In genomic region chr14:32933623-32933942, GRCh38 we compare ENCODE assay signal across 9 cellular contexts. TPM values are rescaled to one million over a fixed set of nuclear protein-coding genes. Genes with fewer than 3 reads are reported as not detected.
A peak's percentile ranks its signal among the peaks of the same experiment; 100 is the strongest.
DNase-seq lines count a peak whose midpoint lies in the region; ATAC-seq and TF ChIP-seq lines count a peak whose summit lies in the region.
"Had no signal": no experiment of that assay in that cellular context is flagged by ENCODE, and none has a peak within 500 bp of the region (broad histone marks: within the 10 kb centered on the region; RNA-seq: fewer than 3 reads in every experiment).

No MANE protein-coding gene starts in this region.

- peaks cover 4% of the 10 kb centered on the region for H3K36me3 Mint-ChIP-seq in T-helper 17 cell (ENCODE audit: low read depth)

- no peaks in the 10 kb centered on the region for H3K9me2 ChIP-seq in hepatocyte (replicated peaks; ENCODE audit: insufficient read depth)

- TF ChIP-seq POLR2A in gastrocnemius medialis (IDR thresholded peaks at IDR 0.05), result no peak

- H3K4me1 Mint-ChIP-seq in T-helper 17 cell, result peaks cover 15% of the 10 kb centered on the region

- H3K4me1 ChIP-seq in ES-I3 (ENCODE audit: insufficient read depth, low read length) (peaks cover 21% of the 10 kb centered on the region), hepatocyte (ENCODE audit: insufficient read depth) (peaks cover 26% of the 10 kb centered on the region), gastrocnemius medialis (peaks cover 14 to 18% of the 10 kb centered on the region in 2 donors)

- H3K9me3 ChIP-seq in ES-I3 (ENCODE audit: control insufficient read depth, insufficient read depth, low read length), result no peaks in the 10 kb centered on the region
- no peaks in the 10 kb centered on the region for H3K9me3 ChIP-seq in T-helper 17 cell (ENCODE audit: control insufficient read depth, low read length, poor library complexity, severe bottlenecking)
- no peaks in the 10 kb centered on the region for H3K9me3 ChIP-seq in hepatocyte (ENCODE audit: low read depth)
- no peaks in the 10 kb centered on the region for H3K9me3 ChIP-seq in gastrocnemius medialis

- TF ChIP-seq CTCF in hepatocyte (IDR thresholded peaks at IDR 0.05; ENCODE audit: poor library complexity) (peak; percentile 27), gastrocnemius medialis (IDR thresholded peaks at IDR 0.05 in 4 of 5, conservative IDR thresholded peaks at IDR 0.05 in 1 of 5) (no peak)

- ATAC-seq in T-helper 17 cell (no peak), gastrocnemius medialis (peak in 1 of 2 donors; percentile 20), GM18909 (IDR thresholded peaks at IDR 0.05; ENCODE audit: poor library complexity, unreplicated experiment) (no peak)

- H3K27ac Mint-ChIP-seq in T-helper 17 cell, result no peak overlapping the region

- H2AFZ ChIP-seq in hepatocyte, result peak overlapping the region; percentile 56

- DNase-seq in T-helper 17 cell (no peak), hepatocyte (ENCODE audit: low spot score) (no peak), gastrocnemius medialis (no peak), SKM-1 treated with dmso at 0.1 percent for 144 hours (lab: John Stamatoyannopoulos, UW; ENCODE audit: unreplicated experiment) (no peak), NAMALWA (ENCODE audit: low spot score) (no peak), activated gamma-delta T cell treated with Interleukin-2 at 50 U/mL for 16 hours (no peak)
- DNase-seq: NCI-H1436 had no signal

- H3K4me3 ChIP-seq in hepatocyte (peak overlapping the region; percentile 49), gastrocnemius medialis (peak overlapping the region; percentile 55 to 69 (median 59))

- peak overlapping the region; percentile 63 for H3K9ac ChIP-seq in ES-I3 (ENCODE audit: low read depth, low read length)

- no peaks in the 10 kb centered on the region for H3K79me2 ChIP-seq in hepatocyte

- in situ Hi-C loops in gastrocnemius medialis (cut with MboI; ENCODE audit: low sequenced_read_pairs in 4 of 4), result no loop called here

- intact Hi-C loops in gastrocnemius medialis (cut with DNase I; ENCODE audit: low total_unique reads), result loop anchor here (10.0 kb wide), 2 partner anchors 219 to 859 kb away; partner anchors contain the start of gene ARHGAP5

- peak overlapping the region; percentile 89 for H3K4me2 ChIP-seq in hepatocyte

- H3K36me3 ChIP-seq in ES-I3 (ENCODE audit: insufficient read depth, low read length) (no peaks in the 10 kb centered on the region), hepatocyte (replicated peaks; ENCODE audit: insufficient read depth, low read depth) (no peaks in the 10 kb centered on the region), gastrocnemius medialis (no peaks in the 10 kb centered on the region)

- H3K27ac ChIP-seq in hepatocyte (no peak overlapping the region), gastrocnemius medialis (no peak overlapping the region)

- peaks cover 4% of the 10 kb centered on the region for H4K20me1 ChIP-seq in hepatocyte (ENCODE audit: insufficient read depth, poor library complexity, severe bottlenecking)

- peak overlapping the region; percentile 66 for H3K4me3 Mint-ChIP-seq in T-helper 17 cell

- 1% methylated on average over 15 of the region's 15 CpGs for WGBS in hepatocyte (ENCODE audit: low lambda C conversion rate, missing lambda C conversion rate)

- H3K27me3 Mint-ChIP-seq in T-helper 17 cell, result peaks cover 83% of the 10 kb centered on the region

- H3K27me3 ChIP-seq in hepatocyte (peaks cover 94% of the 10 kb centered on the region), gastrocnemius medialis (peaks cover 6 to 52% (median 12%) of the 10 kb centered on the region in 3 donors)

RNA-seq across cellular contexts. Expression of gene NPAS3, which starts 5.1 kb away (rescaled TPM):
- total RNA-seq in T-helper 17 cell (not detected), hepatocyte (0.64 and 1.1 TPM in 2 replicates), gastrocnemius medialis (under 1 TPM in 2 of 4 donors, not detected in 2; 0.82 to 1.00 TPM)
- polyA plus RNA-seq in hepatocyte, result 0.11 and 0.62 TPM in 2 replicates
